Comparison of ENCODE assay signal across 14 cellular contexts in the genomic region with DNA sequence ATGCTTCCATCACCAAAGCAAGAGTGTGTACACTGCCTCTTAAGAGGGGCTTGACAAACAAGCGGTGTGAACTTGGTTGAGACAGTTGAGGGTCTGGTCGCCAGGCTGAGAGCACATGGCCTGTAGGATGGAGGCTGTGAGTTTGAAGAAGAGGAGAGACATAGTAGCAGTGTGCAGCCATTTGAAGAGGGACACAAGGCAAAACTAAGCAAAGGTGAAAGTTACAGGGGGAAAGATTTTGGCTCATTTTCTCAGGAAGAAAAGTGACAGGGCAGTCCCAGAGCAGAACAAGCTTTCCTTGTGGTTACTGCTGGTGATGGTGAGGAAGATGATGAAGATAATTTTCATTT.
"Had no signal": no experiment of that assay in that cellular context is flagged by ENCODE, and none has a peak within 500 bp of the region (broad histone marks: within the 10 kb centered on the region; RNA-seq: fewer than 3 reads in every experiment).

No MANE protein-coding gene starts in this region.

- H3K9me3 ChIP-seq: esophagus muscularis mucosa, mucosa of descending colon, prostate gland, sigmoid colon, thoracic aorta had no signal

- H3K4me3 ChIP-seq: esophagus muscularis mucosa, mucosa of descending colon, prostate gland, sigmoid colon, thoracic aorta had no signal

- H3K27me3 ChIP-seq: sigmoid colon had no signal

- H3K4me1 Mint-ChIP-seq: activated naive CD4-positive, alpha-beta T cell treated with anti-CD3 and anti-CD28 coated beads, Interleukin-2, amount 50 U/mL, for 24 hours; immature natural killer cell had no signal

- ATAC-seq: left colon had no signal

- H3K27ac ChIP-seq: prostate gland, thoracic aorta had no signal

- DNase-seq: activated CD4-positive, CD25-positive, alpha-beta regulatory T cell treated with anti-CD3 and anti-CD28 coated beads, Interleukin-2, amount 50 U/mL, for 72 hours; activated CD8-positive, alpha-beta memory T cell treated with anti-CD3 and anti-CD28 coated beads, Interleukin-2, amount 50 U/mL, for 48 hours; glutamatergic neuron; immature natural killer cell; left colon; mucosa of descending colon; nephron progenitor cell; sigmoid colon; stimulated activated CD4-positive, alpha-beta T cell treated with anti-CD3 and anti-CD28 coated beads, Interleukin-12 subunit alpha, Interleukin-12 subunit beta, amount 100 ng/mL, for 4 hours had no signal

- H3K4me3 Mint-ChIP-seq: activated CD8-positive, alpha-beta T cell treated with anti-CD3 and anti-CD28 coated beads for 36 hours; activated naive CD4-positive, alpha-beta T cell treated with anti-CD3 and anti-CD28 coated beads, Interleukin-2, amount 50 U/mL, for 24 hours; immature natural killer cell; nephron progenitor cell had no signal

- H3K36me3 ChIP-seq: esophagus muscularis mucosa, prostate gland, sigmoid colon, thoracic aorta had no signal

- H3K36me3 Mint-ChIP-seq: activated naive CD4-positive, alpha-beta T cell treated with anti-CD3 and anti-CD28 coated beads, Interleukin-2, amount 50 U/mL, for 24 hours; immature natural killer cell had no signal

- H3K27me3 Mint-ChIP-seq: activated CD8-positive, alpha-beta T cell treated with anti-CD3 and anti-CD28 coated beads for 36 hours; activated naive CD4-positive, alpha-beta T cell treated with anti-CD3 and anti-CD28 coated beads, Interleukin-2, amount 50 U/mL, for 24 hours had no signal

- H3K4me1 ChIP-seq: esophagus muscularis mucosa, prostate gland, sigmoid colon had no signal

- H3K27ac Mint-ChIP-seq: activated naive CD4-positive, alpha-beta T cell treated with anti-CD3 and anti-CD28 coated beads, Interleukin-2, amount 50 U/mL, for 24 hours; immature natural killer cell; nephron progenitor cell had no signal

- H3K9me3 Mint-ChIP-seq: activated CD8-positive, alpha-beta T cell treated with anti-CD3 and anti-CD28 coated beads for 36 hours; activated naive CD4-positive, alpha-beta T cell treated with anti-CD3 and anti-CD28 coated beads, Interleukin-2, amount 50 U/mL, for 24 hours; immature natural killer cell had no signal
